In the genomic region with DNA sequence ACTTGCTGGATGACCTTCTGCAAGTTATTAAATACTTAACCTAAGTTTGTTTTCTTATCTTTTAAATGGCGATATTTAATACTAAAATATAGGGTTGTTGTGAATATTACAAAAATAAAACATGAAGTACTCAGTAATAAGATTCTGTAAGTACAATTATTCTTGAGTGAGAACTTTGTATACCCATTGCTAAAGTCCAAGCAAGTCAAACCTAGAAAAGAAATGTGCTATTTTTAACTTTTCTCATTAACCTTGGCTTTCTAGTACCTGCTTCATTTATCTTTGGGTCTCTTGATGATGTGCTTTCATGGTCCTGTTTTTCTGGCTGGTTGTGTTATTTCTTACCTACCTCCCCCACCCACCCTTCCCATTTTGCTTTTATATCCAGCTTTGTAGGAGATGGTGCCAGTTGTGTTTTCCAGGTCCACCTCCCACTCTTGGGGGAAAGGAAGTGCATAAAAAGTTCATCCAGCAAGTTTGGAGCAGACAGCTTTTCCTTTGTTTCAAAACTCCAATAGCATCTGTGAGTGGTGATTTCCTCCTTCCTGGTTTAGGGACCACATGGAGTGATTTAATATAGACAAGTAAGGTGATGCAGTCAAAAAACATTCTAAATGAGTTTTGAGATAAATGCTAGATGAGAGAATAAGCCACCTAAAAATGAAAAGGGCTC, we compare ENCODE assay signal across 16 cellular contexts. TPM values are rescaled to one million over a fixed set of nuclear protein-coding genes. Genes with fewer than 3 reads are reported as not detected.
"Had no signal": no experiment of that assay in that cellular context is flagged by ENCODE, and none has a peak within 500 bp of the region (broad histone marks: within the 10 kb centered on the region; RNA-seq: fewer than 3 reads in every experiment).

No MANE protein-coding gene starts in this region.

- H3K4me3 ChIP-seq: cardiac muscle cell, lung, neural progenitor cell, pancreas had no signal

- DNase-seq: activated CD4-positive, alpha-beta T cell treated with anti-CD3 and anti-CD28 coated beads for 48 hours; activated CD8-positive, alpha-beta memory T cell treated with anti-CD3 and anti-CD28 coated beads, Interleukin-2, amount 50 U/mL, for 4 hours; activated CD8-positive, alpha-beta T cell treated with anti-CD3 and anti-CD28 coated beads, Interleukin-2, amount 10 ng/mL, durations not matched to agents 7 days and 5 days; activated gamma-delta T cell; activated T-cell treated with anti-CD3 and anti-CD28 coated beads, Interleukin-2, amount 50 U/mL, for 72 hours; foreskin melanocyte; head of caudate nucleus; immature natural killer cell; pancreas; T-helper 2 cell had no signal

- H3K36me3 ChIP-seq: cardiac muscle cell, neural progenitor cell, pancreas had no signal

- H3K36me3 Mint-ChIP-seq: activated naive CD4-positive, alpha-beta T cell treated with anti-CD3 and anti-CD28 coated beads, Interleukin-2, amount 50 U/mL, for 72 hours; immature natural killer cell; neural progenitor cell; stimulated activated effector memory CD8-positive, alpha-beta T cell treated with anti-CD3 and anti-CD28 coated beads, Interleukin-12 subunit alpha, Interleukin-12 subunit beta, amount 100 ng/mL, for 72 hours; WTC11 had no signal

- H3K27ac ChIP-seq: cardiac muscle cell, neural progenitor cell had no signal

- H3K27me3 ChIP-seq: cardiac muscle cell, neural progenitor cell, pancreas had no signal

- ATAC-seq: activated CD8-positive, alpha-beta T cell treated with anti-CD3 and anti-CD28 coated beads, Interleukin-2, amount 10 ng/mL, durations not matched to agents 7 days and 5 days; activated naive CD4-positive, alpha-beta T cell treated with anti-CD3 and anti-CD28 coated beads, Interleukin-2, amount 50 U/mL, for 72 hours; activated T-cell treated with anti-CD3 and anti-CD28 coated beads, Interleukin-2, amount 50 U/mL, for 72 hours; stimulated activated effector memory CD8-positive, alpha-beta T cell treated with anti-CD3 and anti-CD28 coated beads, Interleukin-12 subunit alpha, Interleukin-12 subunit beta, amount 100 ng/mL, for 72 hours; WTC11 had no signal

- H3K4me1 Mint-ChIP-seq: immature natural killer cell; neural progenitor cell; stimulated activated effector memory CD8-positive, alpha-beta T cell treated with anti-CD3 and anti-CD28 coated beads, Interleukin-12 subunit alpha, Interleukin-12 subunit beta, amount 100 ng/mL, for 72 hours had no signal

- H3K4me1 ChIP-seq: neural progenitor cell, pancreas had no signal

- H2AFZ ChIP-seq: neural progenitor cell had no signal

- H3K27ac Mint-ChIP-seq: activated CD8-positive, alpha-beta T cell treated with anti-CD3 and anti-CD28 coated beads, Interleukin-2, amount 10 ng/mL, durations not matched to agents 7 days and 5 days; activated naive CD4-positive, alpha-beta T cell treated with anti-CD3 and anti-CD28 coated beads, Interleukin-2, amount 50 U/mL, for 72 hours; activated T-cell treated with anti-CD3 and anti-CD28 coated beads, Interleukin-2, amount 50 U/mL, for 72 hours; immature natural killer cell; neural progenitor cell; stimulated activated effector memory CD8-positive, alpha-beta T cell treated with anti-CD3 and anti-CD28 coated beads, Interleukin-12 subunit alpha, Interleukin-12 subunit beta, amount 100 ng/mL, for 72 hours; WTC11 had no signal

- H3K9me3 Mint-ChIP-seq: neural progenitor cell had no signal

- H3K9me3 ChIP-seq: pancreas had no signal

- H3K4me3 Mint-ChIP-seq: activated CD8-positive, alpha-beta T cell treated with anti-CD3 and anti-CD28 coated beads, Interleukin-2, amount 10 ng/mL, durations not matched to agents 7 days and 5 days; activated T-cell treated with anti-CD3 and anti-CD28 coated beads, Interleukin-2, amount 50 U/mL, for 72 hours; immature natural killer cell; neural progenitor cell; stimulated activated effector memory CD8-positive, alpha-beta T cell treated with anti-CD3 and anti-CD28 coated beads, Interleukin-12 subunit alpha, Interleukin-12 subunit beta, amount 100 ng/mL, for 72 hours; WTC11 had no signal

RNA-seq across cellular contexts. Expression of gene CXCL8, which starts 7.5 kb away (rescaled TPM):
- total RNA-seq: activated CD8-positive, alpha-beta T cell treated with anti-CD3 and anti-CD28 coated beads, Interleukin-2, amount 10 ng/mL, durations not matched to agents 7 days and 5 days; cardiac muscle cell; WTC11 had no signal
- polyA plus RNA-seq: cardiac muscle cell had no signal
